ENCODE assay signal across 8 cellular contexts in the genomic region with DNA sequence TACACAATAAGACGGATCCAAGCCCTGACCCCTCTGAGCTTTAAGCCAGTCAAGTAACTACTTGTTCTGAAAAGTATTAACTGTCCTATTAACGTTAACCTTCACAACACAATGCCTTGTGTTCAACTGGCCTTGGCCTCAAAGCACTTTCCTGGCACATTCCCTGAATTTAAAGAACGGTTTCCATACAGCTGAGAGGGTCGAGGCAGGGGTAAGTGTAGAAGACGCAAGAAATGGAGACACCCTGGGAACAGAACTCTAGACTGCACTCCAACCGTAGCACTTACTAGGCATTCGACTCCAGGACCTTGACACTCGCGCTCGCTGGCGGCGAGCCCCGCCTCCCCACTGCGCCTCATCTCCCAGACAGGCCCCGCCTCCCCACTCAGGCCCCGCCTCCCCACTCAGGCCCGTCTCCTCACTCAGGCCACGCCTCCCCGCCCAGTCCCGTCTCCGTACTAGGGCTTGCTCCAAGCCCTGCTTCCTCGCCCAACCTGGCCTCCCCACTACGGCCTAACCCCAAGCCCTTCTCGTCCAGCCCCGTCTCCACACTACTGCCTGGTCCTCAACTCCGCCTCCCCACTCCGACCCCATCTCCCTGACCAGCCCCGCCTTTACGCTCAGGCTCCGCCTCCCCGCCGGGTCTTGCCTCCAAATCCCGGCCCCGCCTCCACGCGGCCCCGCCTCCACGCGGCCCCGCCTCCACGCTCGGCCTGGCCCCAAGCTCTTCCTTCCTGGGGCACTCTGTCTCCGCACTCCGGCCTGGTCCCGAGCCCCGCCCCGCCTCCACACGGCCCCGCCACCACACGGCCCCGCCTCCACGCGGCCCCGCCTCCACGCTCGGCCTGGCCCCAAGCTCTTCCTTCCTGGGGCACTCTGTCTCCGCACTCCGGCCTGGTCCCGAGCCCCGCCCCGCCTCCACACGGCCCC. TPM values are rescaled to one million over a fixed set of nuclear protein-coding genes. Genes with fewer than 3 reads are reported as not detected.
DNase-seq lines count a peak whose midpoint lies in the region; ATAC-seq and TF ChIP-seq lines count a peak whose summit lies in the region.

No MANE protein-coding gene starts in this region.

- intact Hi-C loops in CD8-positive, alpha-beta T cell (cut with DNase I, micrococcal nuclease), result loop anchor here (1.0 to 10.0 kb wide), 15 partner anchors 170 to 1841 kb away; partner anchors contain the start of genes BCL2L11 (in 2 of the 2), SLC20A1 (in 2 of the 2), ZC3H8 (in 2 of the 2) and ACTR3 (in 1 of the 2)

- peak overlapping the region; percentile 70 for H3K9ac ChIP-seq in mesenchymal stem cell (ENCODE audit: low read length)

- peak overlapping the region; percentile 57 for H3K4me2 ChIP-seq in mesenchymal stem cell (ENCODE audit: low read length, poor library complexity, severe bottlenecking)

- no peaks in the 10 kb centered on the region for H3K27me3 Mint-ChIP-seq in CD8-positive, alpha-beta T cell (ENCODE audit: low read depth)

- H3K27ac Mint-ChIP-seq in CD8-positive, alpha-beta T cell, result peak overlapping the region; percentile 97

- H2BK12ac ChIP-seq in mesenchymal stem cell (ENCODE audit: low read length in 2 of 2), result peak overlapping the region in 1 of 2 experiments; percentile 79

- peak; percentile 67 for ATAC-seq in CD8-positive, alpha-beta T cell
- ATAC-seq in GM19468 (IDR thresholded peaks at IDR 0.05; ENCODE audit: extremely low read depth, unreplicated experiment), result peak; percentile 48

- H2BK5ac ChIP-seq in mesenchymal stem cell (ENCODE audit: low read depth, low read length, poor library complexity, severe bottlenecking), result peak overlapping the region; percentile 77

- H3K4me1 Mint-ChIP-seq in CD8-positive, alpha-beta T cell (ENCODE audit: low read depth), result peaks cover 40% of the 10 kb centered on the region

- peaks cover 11% of the 10 kb centered on the region for H3K36me3 Mint-ChIP-seq in CD8-positive, alpha-beta T cell

- 2% methylated on average over 57 of the region's 62 CpGs for WGBS in mesenchymal stem cell

- peak overlapping the region; percentile 90 for H2BK15ac ChIP-seq in mesenchymal stem cell (ENCODE audit: low read depth, poor library complexity, severe bottlenecking)

- peaks cover 19% of the 10 kb centered on the region for H3K4me1 ChIP-seq in CD8-positive, alpha-beta T cell (ENCODE audit: insufficient read depth, low read length)
- H3K4me1 ChIP-seq in mesenchymal stem cell (ENCODE audit: control insufficient read depth, insufficient read depth, low read depth, low read length), result peaks cover 5% of the 10 kb centered on the region

- H3K79me1 ChIP-seq in mesenchymal stem cell (replicated peaks; ENCODE audit: low read length, poor library complexity, severe bottlenecking), result peaks cover 15% of the 10 kb centered on the region

- H3K4me3 ChIP-seq in CD8-positive, alpha-beta T cell (ENCODE audit: low read depth, low read length), result peak overlapping the region; percentile 60
- H3K4me3 ChIP-seq in mesenchymal stem cell (ENCODE audit: insufficient read depth in 1 of 2, low read depth in 1 of 2, low read length in 2 of 2), result peak overlapping the region; percentile 74

- peak overlapping the region; percentile 95 to 96 for H3K18ac ChIP-seq in mesenchymal stem cell (ENCODE audit: low read depth in 1 of 2, low read length in 2 of 2)

- CTCF ChIA-PET in CD8-positive, alpha-beta T cell (lab: Charles Lee), result interaction anchor here (0.6 to 1.4 kb wide), 2 partner anchors 19 to 167 kb away, joined by 3 to 5 read pairs; no protein-coding TSS in a partner anchor

- peak overlapping the region; percentile 53 for H3K27ac ChIP-seq in CD8-positive, alpha-beta T cell (ENCODE audit: low read depth, low read length)
- H3K27ac ChIP-seq in mesenchymal stem cell (ENCODE audit: low read length, poor library complexity, severe bottlenecking), result peak overlapping the region; percentile 98

- H2BK120ac ChIP-seq in mesenchymal stem cell (ENCODE audit: low read depth, low read length), result peak overlapping the region; percentile 56

- H4K91ac ChIP-seq in mesenchymal stem cell (ENCODE audit: low read length), result peak overlapping the region; percentile 97

- POLR2A ChIA-PET in CD8-positive, alpha-beta T cell (lab: Charles Lee), result interaction anchor here (0.6 to 1.2 kb wide), 6 partner anchors 9 to 221 kb away, joined by 3 to 4 read pairs (median 4); partner anchors contain the start of gene ZC3H8

- H3K9me3 ChIP-seq in CD8-positive, alpha-beta T cell (ENCODE audit: low read length), result no peaks in the 10 kb centered on the region
- no peaks in the 10 kb centered on the region for H3K9me3 ChIP-seq in mesenchymal stem cell (ENCODE audit: control insufficient read depth, low read length)

- H3K23ac ChIP-seq in mesenchymal stem cell (ENCODE audit: low read length in 2 of 2), result peak overlapping the region in 1 of 2 experiments; percentile 46

- H3K4ac ChIP-seq in mesenchymal stem cell (ENCODE audit: low read depth in 1 of 2, low read length in 2 of 2), result peak overlapping the region in 1 of 2 experiments; percentile 22

- H3K4me3 Mint-ChIP-seq in CD8-positive, alpha-beta T cell, result peak overlapping the region; percentile 96

- H3K27me3 ChIP-seq in CD8-positive, alpha-beta T cell (ENCODE audit: insufficient read depth, low read length), result no peaks in the 10 kb centered on the region
- no peaks in the 10 kb centered on the region for H3K27me3 ChIP-seq in mesenchymal stem cell (ENCODE audit: control insufficient read depth in 1 of 2, insufficient read depth in 1 of 2, low read length in 2 of 2)

- TF ChIP-seq CTCF in CD8-positive, alpha-beta T cell (IDR thresholded peaks at IDR 0.05), result no peak

- no peak overlapping the region for H2AFZ ChIP-seq in mesenchymal stem cell (ENCODE audit: low read depth, low read length)

- peak overlapping the region in 1 of 2 experiments; percentile 94 for H3K14ac ChIP-seq in mesenchymal stem cell (ENCODE audit: low read length in 2 of 2)

- no peaks in the 10 kb centered on the region for H3K36me3 ChIP-seq in CD8-positive, alpha-beta T cell (ENCODE audit: insufficient read depth, low read length)
- H3K36me3 ChIP-seq in mesenchymal stem cell (ENCODE audit: control insufficient read depth in 1 of 2, insufficient read depth in 2 of 2, low read depth in 1 of 2, low read length in 2 of 2), result no peaks in the 10 kb centered on the region

- H3K9me3 Mint-ChIP-seq in CD8-positive, alpha-beta T cell, result no peaks in the 10 kb centered on the region

- DNase-seq in CD8-positive, alpha-beta T cell, result peak; percentile 96 to 99 (median 98)
- DNase-seq in HS-5 (ENCODE audit: low read depth) (peak; percentile 90), NK-92 (lab: John Stamatoyannopoulos, UW; ENCODE audit: unreplicated experiment) (peak; percentile 77), mesenchymal stem cell (peak; percentile 98)
- peak; percentile 99 for DNase-seq in activated CD8-positive, alpha-beta memory T cell treated with anti-CD3 and anti-CD28 coated beads for 24 hours
- peak; percentile 95 for DNase-seq in effector CD8-positive, alpha-beta T cell (lab: John Stamatoyannopoulos, UW)
- peak; percentile 95 for DNase-seq in stimulated activated CD8-positive, alpha-beta memory T cell treated with anti-CD3 and anti-CD28 coated beads, Interleukin-12 subunit alpha, Interleukin-12 subunit beta, amount 100 ng/mL, for 1 hour (ENCODE audit: low read depth)

- peak overlapping the region; percentile 89 for H4K8ac ChIP-seq in mesenchymal stem cell (ENCODE audit: low read length)

- H2AK5ac ChIP-seq in mesenchymal stem cell (ENCODE audit: low read length, severe bottlenecking), result no peak overlapping the region

RNA-seq across cellular contexts. Expression of gene TMEM87B, which starts 0.9 kb away (rescaled TPM):
- total RNA-seq in CD8-positive, alpha-beta T cell, result 1 to 10 TPM; 5.4 to 7.5 TPM
- polyA plus RNA-seq in mesenchymal stem cell (2013, experiment 1 of 2), result 30.8 TPM
- 35.7 TPM for polyA plus RNA-seq in mesenchymal stem cell (2013, experiment 2 of 2)

Comparison
In these comparisons a context has a peak if more than half of its experiments do, and no peak if none do; other contexts are left out.
1. Peak in every context shown above with its lines: DNase-seq, ATAC-seq, H3K4me3 ChIP-seq and H3K27ac ChIP-seq.